ENCODE assay signal across 14 cellular contexts in genomic region chr4:126004936-126005335, GRCh38.
DNase-seq lines count a peak whose midpoint lies in the region; ATAC-seq and TF ChIP-seq lines count a peak whose summit lies in the region.
"Had no signal": no experiment of that assay in that cellular context is flagged by ENCODE, and none has a peak within 500 bp of the region (broad histone marks: within the 10 kb centered on the region; RNA-seq: fewer than 3 reads in every experiment).

No MANE protein-coding gene starts in this region.

- H3K36me3 ChIP-seq in cardiac muscle cell = no peaks in the 10 kb centered on the region
- H3K36me3 ChIP-seq in right atrium auricular region = no peaks in the 10 kb centered on the region
- H3K36me3 ChIP-seq: tibial artery had no signal

- H3K27ac ChIP-seq in cardiac muscle cell = no peak overlapping the region
- H3K27ac ChIP-seq in right atrium auricular region = no peak overlapping the region
- H3K27ac ChIP-seq: tibial artery had no signal

- no peaks in the 10 kb centered on the region for H3K9me3 ChIP-seq in cardiac muscle cell (ENCODE audit: low read depth)
- H3K9me3 ChIP-seq in right atrium auricular region = peaks cover 0 to 9% of the 10 kb centered on the region in 2 donors
- H3K9me3 ChIP-seq: tibial artery had no signal

- H3K4me1 ChIP-seq in cardiac muscle cell (ENCODE audit: low read depth) (no peaks in the 10 kb centered on the region), right atrium auricular region (no peaks in the 10 kb centered on the region)

- ATAC-seq in HG03354 (IDR thresholded peaks at IDR 0.05; ENCODE audit: poor library complexity, severe bottlenecking, unreplicated experiment) = no peak
- no peak for ATAC-seq in HG03108 (IDR thresholded peaks at IDR 0.05; ENCODE audit: unreplicated experiment)
- ATAC-seq: naive thymus-derived CD8-positive, alpha-beta T cell had no signal

- H3K4me3 ChIP-seq in cardiac muscle cell = no peak overlapping the region
- no peak overlapping the region for H3K4me3 ChIP-seq in right atrium auricular region
- H3K4me3 ChIP-seq: tibial artery had no signal

- peak; percentile 28 to 39 for DNase-seq in cardiac muscle cell (ENCODE audit: low read depth in 1 of 2, low spot score in 1 of 2)
- DNase-seq in right atrium auricular region (ENCODE audit: low spot score) = no peak
- peak; percentile 56 for DNase-seq in amniotic epithelial cell (ENCODE audit: low read depth)
- DNase-seq in iPS-NIHi7 (ENCODE audit: extremely low spot score) = peak; percentile 15
- no peak for DNase-seq in stimulated activated CD4-positive, alpha-beta T cell treated with anti-CD3 and anti-CD28 coated beads, Interleukin-1b, Interleukin-23, amount 100 ng/mL, for 48 hours
- DNase-seq in SHP77 treated with DMSO at 0.1 percent for 48 hours (lab: John Stamatoyannopoulos, UW) = no peak
- DNase-seq: activated CD4-positive, alpha-beta T cell treated with anti-CD3 and anti-CD28 coated beads, Interleukin-2, amount 10 ng/mL, durations not matched to agents 7 days and 5 days; caudate nucleus; KG1; naive thymus-derived CD8-positive, alpha-beta T cell; NCI-H2171; tibial artery had no signal

- TF ChIP-seq CTCF in cardiac muscle cell (IDR thresholded peaks at IDR 0.05; ENCODE audit: low read depth, low read length) (no peak), right atrium auricular region (IDR thresholded peaks at IDR 0.05) (no peak)

- H3K27me3 ChIP-seq in cardiac muscle cell = no peaks in the 10 kb centered on the region
- H3K27me3 ChIP-seq in right atrium auricular region = no peaks in the 10 kb centered on the region
- H3K27me3 ChIP-seq: tibial artery had no signal

Comparison
In these comparisons a context has a peak if more than half of its experiments do, and no peak if none do; other contexts are left out.
1. DNase-seq: peak in cardiac muscle cell (2 of 2), amniotic epithelial cell (single experiment) and iPS-NIHi7 (single experiment); none in right atrium auricular region (single experiment), stimulated activated CD4-positive, alpha-beta T cell treated with anti-CD3 and anti-CD28 coated beads, Interleukin-1b, Interleukin-23, amount 100 ng/mL, for 48 hours (single experiment) and SHP77 treated with DMSO at 0.1 percent for 48 hours (single experiment).